8 cellular contexts compared by ENCODE assay signal in the genomic region with DNA sequence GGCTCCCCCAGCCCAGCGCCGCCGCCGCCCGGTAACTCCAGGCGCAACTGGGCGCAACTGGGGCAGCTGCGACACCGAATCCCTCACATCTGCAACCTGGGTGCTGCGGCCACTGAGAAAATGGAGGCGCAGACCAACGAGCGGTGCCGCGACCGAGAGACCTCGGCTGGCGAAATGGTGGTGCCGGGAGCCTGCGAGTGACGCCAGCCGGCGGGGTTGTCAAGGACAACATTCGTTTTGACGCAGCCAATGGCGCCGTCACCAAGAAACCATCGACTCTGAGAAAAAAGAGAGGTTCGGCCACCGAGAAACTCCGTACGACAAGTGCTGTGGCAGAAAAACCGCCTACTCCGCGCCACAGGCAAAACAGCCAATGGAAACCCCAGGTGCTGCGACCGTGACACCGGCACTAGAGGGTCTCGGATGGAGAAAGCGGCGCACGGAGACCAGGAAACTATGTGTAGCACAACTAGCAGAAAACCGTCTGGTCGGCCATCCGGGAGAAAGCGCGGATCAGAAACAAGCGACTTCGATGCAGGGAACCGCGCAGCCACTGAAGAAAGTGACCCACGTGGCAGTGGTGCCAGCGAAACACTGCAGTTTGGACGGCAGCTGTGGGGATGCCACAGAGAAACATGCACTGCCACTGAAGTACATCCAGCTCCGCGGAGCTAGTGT.
DNase-seq lines count a peak whose midpoint lies in the region; ATAC-seq, FAIRE-seq and TF ChIP-seq lines count a peak whose summit lies in the region.

No MANE protein-coding gene starts in this region.

- no peak for TF ChIP-seq POLR2A in erythroblast (IDR thresholded peaks at IDR 0.05; ENCODE audit: low read length)

- peak overlapping the region; percentile 83 for H3K4me3 Mint-ChIP-seq in activated CD8-positive, alpha-beta memory T cell treated with anti-CD3 and anti-CD28 coated beads, Interleukin-2, amount 10 ng/mL, durations not matched to agents 7 days and 5 days

- peaks cover 6% of the 10 kb centered on the region for H3K9me3 Mint-ChIP-seq in activated CD8-positive, alpha-beta memory T cell treated with anti-CD3 and anti-CD28 coated beads, Interleukin-2, amount 10 ng/mL, durations not matched to agents 7 days and 5 days (ENCODE audit: low read depth)

- WGBS in aorta, 2 donors: 2 to 3% methylated on average over 56 of the region's 56 CpGs

- H3K36me3 Mint-ChIP-seq in activated CD8-positive, alpha-beta memory T cell treated with anti-CD3 and anti-CD28 coated beads, Interleukin-2, amount 10 ng/mL, durations not matched to agents 7 days and 5 days: peaks cover 20% of the 10 kb centered on the region

- ATAC-seq in HG02610 (IDR thresholded peaks at IDR 0.05; ENCODE audit: unreplicated experiment) (peak; percentile 38), aorta (ENCODE audit: low FRiP score) (peak; percentile 63)
- peak; percentile 41 for ATAC-seq in activated CD8-positive, alpha-beta memory T cell treated with anti-CD3 and anti-CD28 coated beads, Interleukin-2, amount 10 ng/mL, durations not matched to agents 7 days and 5 days

- CTCF ChIA-PET in activated CD8-positive, alpha-beta memory T cell treated with anti-CD3 and anti-CD28 coated beads, Interleukin-2, amount 10 ng/mL, durations not matched to agents 7 days and 5 days (lab: Charles Lee): interaction anchor here (1.2 to 5.5 kb wide), 9 partner anchors 12 to 116 kb away, joined by 3 to 65 read pairs (median 23); partner anchors contain the start of gene ANXA2R

- no peak for TF ChIP-seq CTCF in GM12875 (IDR thresholded peaks at IDR 0.05; ENCODE audit: borderline replicate concordance, insufficient read depth, low read depth, low read length)

- H3K4me3 ChIP-seq in GM12875 (ENCODE audit: low read depth, low read length): peak overlapping the region; percentile 71
- peak overlapping the region; percentile 11 to 19 for H3K4me3 ChIP-seq in aorta (ENCODE audit: low read length in 2 of 2)

- H3K27ac Mint-ChIP-seq in activated CD8-positive, alpha-beta memory T cell treated with anti-CD3 and anti-CD28 coated beads, Interleukin-2, amount 10 ng/mL, durations not matched to agents 7 days and 5 days: peak overlapping the region; percentile 99

- no peaks in the 10 kb centered on the region for H3K27me3 ChIP-seq in aorta (ENCODE audit: control insufficient read depth in 1 of 2, insufficient read depth in 2 of 2, low read length in 1 of 2)

- no peaks in the 10 kb centered on the region for H3K27me3 Mint-ChIP-seq in activated CD8-positive, alpha-beta memory T cell treated with anti-CD3 and anti-CD28 coated beads, Interleukin-2, amount 10 ng/mL, durations not matched to agents 7 days and 5 days

- no peaks in the 10 kb centered on the region for H3K4me1 ChIP-seq in aorta (ENCODE audit: control insufficient read depth in 1 of 2, insufficient read depth in 2 of 2, low read length in 2 of 2)

- peaks cover 33% of the 10 kb centered on the region for H3K4me1 Mint-ChIP-seq in activated CD8-positive, alpha-beta memory T cell treated with anti-CD3 and anti-CD28 coated beads, Interleukin-2, amount 10 ng/mL, durations not matched to agents 7 days and 5 days

- H3K27ac ChIP-seq in aorta (ENCODE audit: low read depth in 1 of 2, low read length in 2 of 2): peak overlapping the region in 1 of 2 donors; percentile 78

- H3K9me3 ChIP-seq in aorta (ENCODE audit: control insufficient read depth, low read length): peaks cover 14% of the 10 kb centered on the region

- intact Hi-C loops in aorta (cut with DNase I): loop anchor here in 1 of 2 donors (2.0 to 10.0 kb wide), 2 partner anchors 41 to 113 kb away; no protein-coding TSS in a partner anchor

- DNase-seq in NCI-H2196 treated with DMSO at 0.1 percent for 48 hours (lab: John Stamatoyannopoulos, UW; ENCODE audit: unreplicated experiment) (peak; percentile 50), erythroblast (lab: John Stamatoyannopoulos, UW) (peak; percentile 87), retina (peak; percentile 88), aorta (peak; percentile 71 to 87), HTR-8/SVneo (ENCODE audit: insufficient read length, low spot score) (no peak)
- peak; percentile 88 for DNase-seq in activated CD8-positive, alpha-beta memory T cell treated with anti-CD3 and anti-CD28 coated beads, Interleukin-2, amount 10 ng/mL, durations not matched to agents 7 days and 5 days

- FAIRE-seq in HTR-8/SVneo (lab: Jason Lieb, UNC): no peak

- no peaks in the 10 kb centered on the region for H3K36me3 ChIP-seq in aorta (ENCODE audit: control insufficient read depth in 1 of 2, insufficient read depth in 2 of 2, low read length in 1 of 2)
